In genomic region chr3:102194001-102194400, GRCh38 we compare ENCODE assay signal across 23 cellular contexts.
"Had no signal": no experiment of that assay in that cellular context is flagged by ENCODE, and none has a peak within 500 bp of the region (broad histone marks: within the 10 kb centered on the region; RNA-seq: fewer than 3 reads in every experiment).

No MANE protein-coding gene starts in this region.

- H3K36me3 ChIP-seq: colonic mucosa, gastroesophageal sphincter, neutrophil, prostate gland, stomach, tibial artery had no signal

- FAIRE-seq: kidney had no signal

- ATAC-seq: activated CD8-positive, alpha-beta memory T cell treated with anti-CD3 and anti-CD28 coated beads, Interleukin-2, amount 10 ng/mL, durations not matched to agents 7 days and 5 days; activated CD8-positive, alpha-beta T cell treated with anti-CD3 and anti-CD28 coated beads, Interleukin-2, amount 10 ng/mL, durations not matched to agents 7 days and 5 days; gastroesophageal sphincter; left colon; sciatic nerve; stimulated activated effector memory CD8-positive, alpha-beta T cell treated with anti-CD3 and anti-CD28 coated beads, Interleukin-12 subunit alpha, Interleukin-12 subunit beta, amount 100 ng/mL, for 72 hours had no signal

- DNase-seq: activated B cell treated with CpG ODN at 0.5 μM for 24 hours; activated CD8-positive, alpha-beta memory T cell treated with anti-CD3 and anti-CD28 coated beads, Interleukin-2, amount 10 ng/mL, durations not matched to agents 7 days and 5 days; activated CD8-positive, alpha-beta T cell treated with anti-CD3 and anti-CD28 coated beads, Interleukin-2, amount 10 ng/mL, durations not matched to agents 7 days and 5 days; activated T-cell treated with anti-CD3 and anti-CD28 coated beads, Interleukin-2, amount 50 U/mL, for 48 hours; anterior cingulate cortex; cerebellar nuclear complex; colonic mucosa; effector memory CD4-positive, alpha-beta T cell; erythroblast; hippocampal formation; kidney; left colon; retina; stimulated activated CD4-positive, alpha-beta T cell treated with anti-CD3 and anti-CD28 coated beads, Interleukin-4, amount 100 ng/mL, for 24 hours; stomach; T-helper 1 cell; tibial artery had no signal

- H3K4me3 ChIP-seq: colonic mucosa, gastroesophageal sphincter, prostate gland, skin epidermis, stomach, tibial artery had no signal

- H3K9me3 ChIP-seq: colonic mucosa, gastroesophageal sphincter, neutrophil, prostate gland, stomach, tibial artery had no signal

- H3K27ac ChIP-seq: gastroesophageal sphincter, neutrophil, prostate gland, tibial artery had no signal

- H3K4me1 ChIP-seq: colonic mucosa, prostate gland had no signal

- H3K27me3 ChIP-seq: colonic mucosa, gastroesophageal sphincter, neutrophil, stomach, tibial artery had no signal
